Comparison of ENCODE assay signal across 1 cellular context in the genomic region with DNA sequence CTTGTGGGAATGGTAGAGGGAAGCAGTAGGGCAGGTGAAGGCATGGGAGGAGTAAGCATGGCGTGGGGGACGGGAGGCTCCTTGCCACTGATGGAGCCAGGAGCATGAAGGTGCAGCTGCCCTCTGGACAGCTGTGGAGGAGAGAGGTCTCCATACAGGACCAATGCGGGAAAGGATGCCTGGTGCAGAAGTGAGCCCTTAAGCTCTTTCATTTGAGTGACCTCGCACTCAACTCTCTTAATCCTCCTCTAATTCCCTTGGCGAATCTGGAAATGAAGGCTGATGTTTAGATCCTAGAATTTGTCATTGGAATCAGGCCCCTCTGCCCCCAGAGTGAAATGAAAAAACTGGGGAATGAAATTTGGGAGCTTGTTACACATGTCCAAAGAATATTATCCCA.
TF ChIP-seq lines count a peak whose summit lies in the region.

No MANE protein-coding gene starts in this region.

TF ChIP-seq in H1, 55 proteins besides CTCF, POLR2A, EP300 and RAD21:
- no peak for TF ChIP-seq RNF2 (IDR thresholded peaks at IDR 0.05; ENCODE audit: borderline replicate concordance, low read depth, low read length, missing control alignments, poor library complexity, severe bottlenecking)
- TF ChIP-seq POLR2AphosphoS5 (IDR thresholded peaks at IDR 0.05; ENCODE audit: low read depth, low read length) = no peak
- TF ChIP-seq EGR1 (IDR thresholded peaks at IDR 0.05; ENCODE audit: borderline replicate concordance, low read depth, low read length) = no peak
- TF ChIP-seq HDAC6 (IDR thresholded peaks at IDR 0.05; ENCODE audit: low read depth, low read length) = no peak
- TF ChIP-seq, protein P1, sequence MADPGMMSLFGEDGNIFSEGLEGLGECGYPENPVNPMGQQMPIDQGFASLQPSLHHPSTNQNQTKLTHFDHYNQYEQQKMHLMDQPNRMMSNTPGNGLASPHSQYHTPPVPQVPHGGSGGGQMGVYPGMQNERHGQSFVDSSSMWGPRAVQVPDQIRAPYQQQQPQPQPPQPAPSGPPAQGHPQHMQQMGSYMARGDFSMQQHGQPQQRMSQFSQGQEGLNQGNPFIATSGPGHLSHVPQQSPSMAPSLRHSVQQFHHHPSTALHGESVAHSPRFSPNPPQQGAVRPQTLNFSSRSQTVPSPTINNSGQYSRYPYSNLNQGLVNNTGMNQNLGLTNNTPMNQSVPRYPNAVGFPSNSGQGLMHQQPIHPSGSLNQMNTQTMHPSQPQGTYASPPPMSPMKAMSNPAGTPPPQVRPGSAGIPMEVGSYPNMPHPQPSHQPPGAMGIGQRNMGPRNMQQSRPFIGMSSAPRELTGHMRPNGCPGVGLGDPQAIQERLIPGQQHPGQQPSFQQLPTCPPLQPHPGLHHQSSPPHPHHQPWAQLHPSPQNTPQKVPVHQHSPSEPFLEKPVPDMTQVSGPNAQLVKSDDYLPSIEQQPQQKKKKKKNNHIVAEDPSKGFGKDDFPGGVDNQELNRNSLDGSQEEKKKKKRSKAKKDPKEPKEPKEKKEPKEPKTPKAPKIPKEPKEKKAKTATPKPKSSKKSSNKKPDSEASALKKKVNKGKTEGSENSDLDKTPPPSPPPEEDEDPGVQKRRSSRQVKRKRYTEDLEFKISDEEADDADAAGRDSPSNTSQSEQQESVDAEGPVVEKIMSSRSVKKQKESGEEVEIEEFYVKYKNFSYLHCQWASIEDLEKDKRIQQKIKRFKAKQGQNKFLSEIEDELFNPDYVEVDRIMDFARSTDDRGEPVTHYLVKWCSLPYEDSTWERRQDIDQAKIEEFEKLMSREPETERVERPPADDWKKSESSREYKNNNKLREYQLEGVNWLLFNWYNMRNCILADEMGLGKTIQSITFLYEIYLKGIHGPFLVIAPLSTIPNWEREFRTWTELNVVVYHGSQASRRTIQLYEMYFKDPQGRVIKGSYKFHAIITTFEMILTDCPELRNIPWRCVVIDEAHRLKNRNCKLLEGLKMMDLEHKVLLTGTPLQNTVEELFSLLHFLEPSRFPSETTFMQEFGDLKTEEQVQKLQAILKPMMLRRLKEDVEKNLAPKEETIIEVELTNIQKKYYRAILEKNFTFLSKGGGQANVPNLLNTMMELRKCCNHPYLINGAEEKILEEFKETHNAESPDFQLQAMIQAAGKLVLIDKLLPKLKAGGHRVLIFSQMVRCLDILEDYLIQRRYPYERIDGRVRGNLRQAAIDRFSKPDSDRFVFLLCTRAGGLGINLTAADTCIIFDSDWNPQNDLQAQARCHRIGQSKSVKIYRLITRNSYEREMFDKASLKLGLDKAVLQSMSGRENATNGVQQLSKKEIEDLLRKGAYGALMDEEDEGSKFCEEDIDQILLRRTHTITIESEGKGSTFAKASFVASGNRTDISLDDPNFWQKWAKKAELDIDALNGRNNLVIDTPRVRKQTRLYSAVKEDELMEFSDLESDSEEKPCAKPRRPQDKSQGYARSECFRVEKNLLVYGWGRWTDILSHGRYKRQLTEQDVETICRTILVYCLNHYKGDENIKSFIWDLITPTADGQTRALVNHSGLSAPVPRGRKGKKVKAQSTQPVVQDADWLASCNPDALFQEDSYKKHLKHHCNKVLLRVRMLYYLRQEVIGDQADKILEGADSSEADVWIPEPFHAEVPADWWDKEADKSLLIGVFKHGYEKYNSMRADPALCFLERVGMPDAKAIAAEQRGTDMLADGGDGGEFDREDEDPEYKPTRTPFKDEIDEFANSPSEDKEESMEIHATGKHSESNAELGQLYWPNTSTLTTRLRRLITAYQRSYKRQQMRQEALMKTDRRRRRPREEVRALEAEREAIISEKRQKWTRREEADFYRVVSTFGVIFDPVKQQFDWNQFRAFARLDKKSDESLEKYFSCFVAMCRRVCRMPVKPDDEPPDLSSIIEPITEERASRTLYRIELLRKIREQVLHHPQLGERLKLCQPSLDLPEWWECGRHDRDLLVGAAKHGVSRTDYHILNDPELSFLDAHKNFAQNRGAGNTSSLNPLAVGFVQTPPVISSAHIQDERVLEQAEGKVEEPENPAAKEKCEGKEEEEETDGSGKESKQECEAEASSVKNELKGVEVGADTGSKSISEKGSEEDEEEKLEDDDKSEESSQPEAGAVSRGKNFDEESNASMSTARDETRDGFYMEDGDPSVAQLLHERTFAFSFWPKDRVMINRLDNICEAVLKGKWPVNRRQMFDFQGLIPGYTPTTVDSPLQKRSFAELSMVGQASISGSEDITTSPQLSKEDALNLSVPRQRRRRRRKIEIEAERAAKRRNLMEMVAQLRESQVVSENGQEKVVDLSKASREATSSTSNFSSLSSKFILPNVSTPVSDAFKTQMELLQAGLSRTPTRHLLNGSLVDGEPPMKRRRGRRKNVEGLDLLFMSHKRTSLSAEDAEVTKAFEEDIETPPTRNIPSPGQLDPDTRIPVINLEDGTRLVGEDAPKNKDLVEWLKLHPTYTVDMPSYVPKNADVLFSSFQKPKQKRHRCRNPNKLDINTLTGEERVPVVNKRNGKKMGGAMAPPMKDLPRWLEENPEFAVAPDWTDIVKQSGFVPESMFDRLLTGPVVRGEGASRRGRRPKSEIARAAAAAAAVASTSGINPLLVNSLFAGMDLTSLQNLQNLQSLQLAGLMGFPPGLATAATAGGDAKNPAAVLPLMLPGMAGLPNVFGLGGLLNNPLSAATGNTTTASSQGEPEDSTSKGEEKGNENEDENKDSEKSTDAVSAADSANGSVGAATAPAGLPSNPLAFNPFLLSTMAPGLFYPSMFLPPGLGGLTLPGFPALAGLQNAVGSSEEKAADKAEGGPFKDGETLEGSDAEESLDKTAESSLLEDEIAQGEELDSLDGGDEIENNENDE (IDR thresholded peaks at IDR 0.05; ENCODE audit: insufficient replicate concordance, low read length) = no peak
- TF ChIP-seq FOSL1 (IDR thresholded peaks at IDR 0.05; ENCODE audit: insufficient read depth, low read depth, low read length) = no peak
- TF ChIP-seq EZH2 (IDR thresholded peaks at IDR 0.05; ENCODE audit: low read depth, low read length, severe bottlenecking) = no peak
- TF ChIP-seq NRF1 (IDR thresholded peaks at IDR 0.05; ENCODE audit: low read depth, low read length) = no peak
- no peak for TF ChIP-seq HDAC2 (IDR thresholded peaks at IDR 0.05; ENCODE audit: borderline replicate concordance in 1 of 2, low read depth in 2 of 2, low read length in 2 of 2)
- no peak for TF ChIP-seq CBX8 (IDR thresholded peaks at IDR 0.05; ENCODE audit: borderline replicate concordance, low read depth, low read length)
- TF ChIP-seq ASH2L (IDR thresholded peaks at IDR 0.05; ENCODE audit: low read length) = no peak
- no peak for TF ChIP-seq TAF1 (IDR thresholded peaks at IDR 0.05; ENCODE audit: low read depth, low read length)
TF ChIP-seq in H1: peak in this region for 0.
